Comparison of ENCODE assay signal across 12 cellular contexts in genomic region chr2:239216614-239217273, GRCh38.
A peak's percentile ranks its signal among the peaks of the same experiment; 100 is the strongest.
DNase-seq lines count a peak whose midpoint lies in the region; ATAC-seq and TF ChIP-seq lines count a peak whose summit lies in the region.
"Had no signal": no experiment of that assay in that cellular context is flagged by ENCODE, and none has a peak within 500 bp of the region (broad histone marks: within the 10 kb centered on the region; RNA-seq: fewer than 3 reads in every experiment).

No MANE protein-coding gene starts in this region.

- H3K4me3 Mint-ChIP-seq in activated B cell treated with CpG ODN at 0.5 μM for 24 hours, result peak overlapping the region; percentile 24
- H3K4me3 Mint-ChIP-seq in central memory CD8-positive, alpha-beta T cell, result peak overlapping the region; percentile 54

- no peaks in the 10 kb centered on the region for H3K36me3 ChIP-seq in mammary epithelial cell (ENCODE audit: insufficient read depth, low read length)

- no peak overlapping the region for H2AFZ ChIP-seq in mammary epithelial cell (ENCODE audit: low read depth, low read length)

- H3K27ac ChIP-seq in mammary epithelial cell (ENCODE audit: insufficient read depth, low read depth, low read length), result no peak overlapping the region

- H3K27me3 Mint-ChIP-seq in activated B cell treated with CpG ODN at 0.5 μM for 24 hours, result peaks cover 2% of the 10 kb centered on the region
- no peaks in the 10 kb centered on the region for H3K27me3 Mint-ChIP-seq in central memory CD8-positive, alpha-beta T cell

- no peaks in the 10 kb centered on the region for H3K9me3 Mint-ChIP-seq in activated B cell treated with CpG ODN at 0.5 μM for 24 hours
- no peaks in the 10 kb centered on the region for H3K9me3 Mint-ChIP-seq in central memory CD8-positive, alpha-beta T cell

- no peaks in the 10 kb centered on the region for H3K27me3 ChIP-seq in mammary epithelial cell (ENCODE audit: insufficient read depth, low read length)

- no peaks in the 10 kb centered on the region for H3K9me3 ChIP-seq in mammary epithelial cell (replicated peaks; ENCODE audit: insufficient read depth, low read length)

- TF ChIP-seq CTCF in GM12865 (IDR thresholded peaks at IDR 0.05; ENCODE audit: insufficient read depth, low read depth, low read length, missing control alignments) (no peak), activated B cell treated with CpG ODN at 0.5 μM for 24 hours (IDR thresholded peaks at IDR 0.05) (no peak), mammary epithelial cell (conservative IDR thresholded peaks at IDR 0.05 in 1 of 2, IDR thresholded peaks at IDR 0.05 in 1 of 2; ENCODE audit: extremely low read depth in 1 of 2, insufficient read depth in 1 of 2, low read depth in 1 of 2, low read length in 2 of 2) (no peak)

- in situ Hi-C loops in mammary epithelial cell (cut with MboI; ENCODE audit: low sequenced_read_pairs in 2 of 2), result no loop called here

- no TSS peak for BruUV-seq in mammary epithelial cell (replicated peaks; lab: Mats Ljungman, UMichigan)

- ATAC-seq in activated B cell treated with CpG ODN at 0.5 μM for 24 hours (ENCODE audit: low read depth) (no peak), HG02973 (IDR thresholded peaks at IDR 0.05; ENCODE audit: unreplicated experiment) (no peak)
- no peak for ATAC-seq in central memory CD8-positive, alpha-beta T cell (replicated peaks; ENCODE audit: extremely low read depth, poor library complexity, severe bottlenecking)

- CTCF ChIA-PET in activated B cell treated with CpG ODN at 0.5 μM for 24 hours (lab: Charles Lee) (no interaction called here), mammary epithelial cell (lab: Charles Lee; ENCODE audit: low non-redundant PET) (no interaction called here)

- H3K79me2 ChIP-seq in mammary epithelial cell (ENCODE audit: insufficient read depth, low read length), result peaks cover 10% of the 10 kb centered on the region

- H4K20me1 ChIP-seq in mammary epithelial cell (ENCODE audit: insufficient read depth, low read length), result no peaks in the 10 kb centered on the region

- POLR2A ChIA-PET in activated B cell treated with CpG ODN at 0.5 μM for 24 hours (lab: Charles Lee), result interaction anchor here (0.6 kb wide), 1 partner anchor 33 kb away, joined by 4 read pairs; no protein-coding TSS in a partner anchor

- dilution Hi-C loops in mammary epithelial cell (cut with HindIII; ENCODE audit: low sequenced_read_pairs), result no loop called here

- H3K4me3 ChIP-seq in GM12865 (ENCODE audit: low read depth, low read length) (no peak overlapping the region), mammary epithelial cell (replicated peaks in 1 of 3; ENCODE audit: insufficient read depth in 1 of 3, low read depth in 2 of 3, low read length in 3 of 3) (no peak overlapping the region)

- intact Hi-C loops in activated B cell treated with CpG ODN at 0.5 μM for 24 hours (cut with micrococcal nuclease) (no loop called here), mammary epithelial cell (cut with micrococcal nuclease) (no loop called here)

- peak; percentile 40 for DNase-seq in GM12865 (ENCODE audit: low read depth)
- no peak for DNase-seq in activated B cell treated with CpG ODN at 0.5 μM for 24 hours
- DNase-seq in central memory CD8-positive, alpha-beta T cell (ENCODE audit: low spot score in 2 of 2), result no peak
- peak; percentile 44 for DNase-seq in stimulated activated CD4-positive, alpha-beta T cell treated with anti-CD3 and anti-CD28 coated beads, Interleukin-4, amount 100 ng/mL, for 24 hours
- DNase-seq in germinal center (ENCODE audit: low spot score), result no peak
- no peak for DNase-seq in mammary epithelial cell
- DNase-seq in NCI-H2227 (lab: John Stamatoyannopoulos, UW; ENCODE audit: unreplicated experiment), result no peak
- DNase-seq: DMS53; effector memory CD4-positive, alpha-beta T cell; KBM-7; OCI-M1 had no signal

- no peak overlapping the region for H3K27ac Mint-ChIP-seq in activated B cell treated with CpG ODN at 0.5 μM for 24 hours
- peak overlapping the region; percentile 83 for H3K27ac Mint-ChIP-seq in central memory CD8-positive, alpha-beta T cell (ENCODE audit: low read depth)

- no peak overlapping the region for H3K4me2 ChIP-seq in mammary epithelial cell (ENCODE audit: insufficient read depth, low read depth, low read length)

- H3K4me1 Mint-ChIP-seq in activated B cell treated with CpG ODN at 0.5 μM for 24 hours, result peaks cover 34% of the 10 kb centered on the region
- peaks cover 74% of the 10 kb centered on the region for H3K4me1 Mint-ChIP-seq in central memory CD8-positive, alpha-beta T cell

- WGBS in mammary epithelial cell (ENCODE audit: low coverage, missing lambda C conversion rate), result 90% methylated on average over 15 of the region's 17 CpGs

- no peaks in the 10 kb centered on the region for H3K4me1 ChIP-seq in mammary epithelial cell (ENCODE audit: insufficient read depth, low read length)

- no peak overlapping the region for H3K9ac ChIP-seq in mammary epithelial cell (ENCODE audit: insufficient read depth, low read length)

- H3K36me3 Mint-ChIP-seq in activated B cell treated with CpG ODN at 0.5 μM for 24 hours (ENCODE audit: low read depth), result no peaks in the 10 kb centered on the region
- no peaks in the 10 kb centered on the region for H3K36me3 Mint-ChIP-seq in central memory CD8-positive, alpha-beta T cell (ENCODE audit: insufficient read depth)

Comparison
In these comparisons a context has a peak if more than half of its experiments do, and no peak if none do; other contexts are left out.
1. DNase-seq: peak in GM12865 (single experiment) and stimulated activated CD4-positive, alpha-beta T cell treated with anti-CD3 and anti-CD28 coated beads, Interleukin-4, amount 100 ng/mL, for 24 hours (single experiment); none in activated B cell treated with CpG ODN at 0.5 μM for 24 hours (single experiment), central memory CD8-positive, alpha-beta T cell (0 of 2), germinal center (single experiment), mammary epithelial cell (single experiment) and NCI-H2227 (single experiment).